ENCODE assay signal across 1 cellular context in the genomic region with DNA sequence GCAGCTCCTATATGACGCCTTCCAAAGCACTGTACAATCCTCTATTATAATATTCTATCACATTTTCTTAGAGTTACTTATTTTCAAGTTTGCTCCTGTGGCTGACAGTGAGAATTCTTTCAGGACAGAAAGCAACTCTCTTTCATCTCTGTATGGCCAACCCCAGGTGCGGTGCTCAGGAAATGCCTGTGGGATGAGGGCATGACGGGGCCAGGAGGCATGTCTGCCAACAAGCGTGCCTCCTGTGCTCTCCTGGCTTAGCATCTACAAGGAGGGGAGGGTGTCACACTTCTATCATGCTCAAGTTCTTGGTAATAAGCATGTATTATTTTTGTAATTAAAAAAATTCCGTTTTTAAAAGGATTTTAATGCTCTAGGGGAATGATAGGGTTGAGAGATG.
TF ChIP-seq lines count a peak whose summit lies in the region.

No MANE protein-coding gene starts in this region.

TF ChIP-seq in GM23338, 12 proteins besides CTCF, POLR2A, EP300 and RAD21:
- TF ChIP-seq, protein P1, sequence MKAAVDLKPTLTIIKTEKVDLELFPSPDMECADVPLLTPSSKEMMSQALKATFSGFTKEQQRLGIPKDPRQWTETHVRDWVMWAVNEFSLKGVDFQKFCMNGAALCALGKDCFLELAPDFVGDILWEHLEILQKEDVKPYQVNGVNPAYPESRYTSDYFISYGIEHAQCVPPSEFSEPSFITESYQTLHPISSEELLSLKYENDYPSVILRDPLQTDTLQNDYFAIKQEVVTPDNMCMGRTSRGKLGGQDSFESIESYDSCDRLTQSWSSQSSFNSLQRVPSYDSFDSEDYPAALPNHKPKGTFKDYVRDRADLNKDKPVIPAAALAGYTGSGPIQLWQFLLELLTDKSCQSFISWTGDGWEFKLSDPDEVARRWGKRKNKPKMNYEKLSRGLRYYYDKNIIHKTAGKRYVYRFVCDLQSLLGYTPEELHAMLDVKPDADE (IDR thresholded peaks at IDR 0.05), result no peak
- no peak for TF ChIP-seq EZH2phosphoT487 (IDR thresholded peaks at IDR 0.05; ENCODE audit: unreplicated experiment)
- TF ChIP-seq ZNF331 (CRISPR knock-in tag; IDR thresholded peaks at IDR 0.05; ENCODE audit: low read depth), result no peak
- TF ChIP-seq CREB1 (CRISPR knock-in tag; IDR thresholded peaks at IDR 0.05; ENCODE audit: low read depth), result no peak
- no peak for TF ChIP-seq ZNF114 (CRISPR knock-in tag; IDR thresholded peaks at IDR 0.05)
- TF ChIP-seq JUNB (IDR thresholded peaks at IDR 0.05; ENCODE audit: unreplicated experiment), result no peak
- no peak for TF ChIP-seq EZH2 (IDR thresholded peaks at IDR 0.05; ENCODE audit: low read depth, unreplicated experiment)
- no peak for TF ChIP-seq NANOG (IDR thresholded peaks at IDR 0.05; ENCODE audit: borderline replicate concordance)
- TF ChIP-seq STAT1 (IDR thresholded peaks at IDR 0.05; ENCODE audit: unreplicated experiment), result no peak
- TF ChIP-seq, protein P2, sequence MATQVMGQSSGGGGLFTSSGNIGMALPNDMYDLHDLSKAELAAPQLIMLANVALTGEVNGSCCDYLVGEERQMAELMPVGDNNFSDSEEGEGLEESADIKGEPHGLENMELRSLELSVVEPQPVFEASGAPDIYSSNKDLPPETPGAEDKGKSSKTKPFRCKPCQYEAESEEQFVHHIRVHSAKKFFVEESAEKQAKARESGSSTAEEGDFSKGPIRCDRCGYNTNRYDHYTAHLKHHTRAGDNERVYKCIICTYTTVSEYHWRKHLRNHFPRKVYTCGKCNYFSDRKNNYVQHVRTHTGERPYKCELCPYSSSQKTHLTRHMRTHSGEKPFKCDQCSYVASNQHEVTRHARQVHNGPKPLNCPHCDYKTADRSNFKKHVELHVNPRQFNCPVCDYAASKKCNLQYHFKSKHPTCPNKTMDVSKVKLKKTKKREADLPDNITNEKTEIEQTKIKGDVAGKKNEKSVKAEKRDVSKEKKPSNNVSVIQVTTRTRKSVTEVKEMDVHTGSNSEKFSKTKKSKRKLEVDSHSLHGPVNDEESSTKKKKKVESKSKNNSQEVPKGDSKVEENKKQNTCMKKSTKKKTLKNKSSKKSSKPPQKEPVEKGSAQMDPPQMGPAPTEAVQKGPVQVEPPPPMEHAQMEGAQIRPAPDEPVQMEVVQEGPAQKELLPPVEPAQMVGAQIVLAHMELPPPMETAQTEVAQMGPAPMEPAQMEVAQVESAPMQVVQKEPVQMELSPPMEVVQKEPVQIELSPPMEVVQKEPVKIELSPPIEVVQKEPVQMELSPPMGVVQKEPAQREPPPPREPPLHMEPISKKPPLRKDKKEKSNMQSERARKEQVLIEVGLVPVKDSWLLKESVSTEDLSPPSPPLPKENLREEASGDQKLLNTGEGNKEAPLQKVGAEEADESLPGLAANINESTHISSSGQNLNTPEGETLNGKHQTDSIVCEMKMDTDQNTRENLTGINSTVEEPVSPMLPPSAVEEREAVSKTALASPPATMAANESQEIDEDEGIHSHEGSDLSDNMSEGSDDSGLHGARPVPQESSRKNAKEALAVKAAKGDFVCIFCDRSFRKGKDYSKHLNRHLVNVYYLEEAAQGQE (IDR thresholded peaks at IDR 0.05; ENCODE audit: unreplicated experiment), result no peak
- no peak for TF ChIP-seq POLR2AphosphoS5 (IDR thresholded peaks at IDR 0.05; ENCODE audit: low read depth)
- TF ChIP-seq, protein P3, sequence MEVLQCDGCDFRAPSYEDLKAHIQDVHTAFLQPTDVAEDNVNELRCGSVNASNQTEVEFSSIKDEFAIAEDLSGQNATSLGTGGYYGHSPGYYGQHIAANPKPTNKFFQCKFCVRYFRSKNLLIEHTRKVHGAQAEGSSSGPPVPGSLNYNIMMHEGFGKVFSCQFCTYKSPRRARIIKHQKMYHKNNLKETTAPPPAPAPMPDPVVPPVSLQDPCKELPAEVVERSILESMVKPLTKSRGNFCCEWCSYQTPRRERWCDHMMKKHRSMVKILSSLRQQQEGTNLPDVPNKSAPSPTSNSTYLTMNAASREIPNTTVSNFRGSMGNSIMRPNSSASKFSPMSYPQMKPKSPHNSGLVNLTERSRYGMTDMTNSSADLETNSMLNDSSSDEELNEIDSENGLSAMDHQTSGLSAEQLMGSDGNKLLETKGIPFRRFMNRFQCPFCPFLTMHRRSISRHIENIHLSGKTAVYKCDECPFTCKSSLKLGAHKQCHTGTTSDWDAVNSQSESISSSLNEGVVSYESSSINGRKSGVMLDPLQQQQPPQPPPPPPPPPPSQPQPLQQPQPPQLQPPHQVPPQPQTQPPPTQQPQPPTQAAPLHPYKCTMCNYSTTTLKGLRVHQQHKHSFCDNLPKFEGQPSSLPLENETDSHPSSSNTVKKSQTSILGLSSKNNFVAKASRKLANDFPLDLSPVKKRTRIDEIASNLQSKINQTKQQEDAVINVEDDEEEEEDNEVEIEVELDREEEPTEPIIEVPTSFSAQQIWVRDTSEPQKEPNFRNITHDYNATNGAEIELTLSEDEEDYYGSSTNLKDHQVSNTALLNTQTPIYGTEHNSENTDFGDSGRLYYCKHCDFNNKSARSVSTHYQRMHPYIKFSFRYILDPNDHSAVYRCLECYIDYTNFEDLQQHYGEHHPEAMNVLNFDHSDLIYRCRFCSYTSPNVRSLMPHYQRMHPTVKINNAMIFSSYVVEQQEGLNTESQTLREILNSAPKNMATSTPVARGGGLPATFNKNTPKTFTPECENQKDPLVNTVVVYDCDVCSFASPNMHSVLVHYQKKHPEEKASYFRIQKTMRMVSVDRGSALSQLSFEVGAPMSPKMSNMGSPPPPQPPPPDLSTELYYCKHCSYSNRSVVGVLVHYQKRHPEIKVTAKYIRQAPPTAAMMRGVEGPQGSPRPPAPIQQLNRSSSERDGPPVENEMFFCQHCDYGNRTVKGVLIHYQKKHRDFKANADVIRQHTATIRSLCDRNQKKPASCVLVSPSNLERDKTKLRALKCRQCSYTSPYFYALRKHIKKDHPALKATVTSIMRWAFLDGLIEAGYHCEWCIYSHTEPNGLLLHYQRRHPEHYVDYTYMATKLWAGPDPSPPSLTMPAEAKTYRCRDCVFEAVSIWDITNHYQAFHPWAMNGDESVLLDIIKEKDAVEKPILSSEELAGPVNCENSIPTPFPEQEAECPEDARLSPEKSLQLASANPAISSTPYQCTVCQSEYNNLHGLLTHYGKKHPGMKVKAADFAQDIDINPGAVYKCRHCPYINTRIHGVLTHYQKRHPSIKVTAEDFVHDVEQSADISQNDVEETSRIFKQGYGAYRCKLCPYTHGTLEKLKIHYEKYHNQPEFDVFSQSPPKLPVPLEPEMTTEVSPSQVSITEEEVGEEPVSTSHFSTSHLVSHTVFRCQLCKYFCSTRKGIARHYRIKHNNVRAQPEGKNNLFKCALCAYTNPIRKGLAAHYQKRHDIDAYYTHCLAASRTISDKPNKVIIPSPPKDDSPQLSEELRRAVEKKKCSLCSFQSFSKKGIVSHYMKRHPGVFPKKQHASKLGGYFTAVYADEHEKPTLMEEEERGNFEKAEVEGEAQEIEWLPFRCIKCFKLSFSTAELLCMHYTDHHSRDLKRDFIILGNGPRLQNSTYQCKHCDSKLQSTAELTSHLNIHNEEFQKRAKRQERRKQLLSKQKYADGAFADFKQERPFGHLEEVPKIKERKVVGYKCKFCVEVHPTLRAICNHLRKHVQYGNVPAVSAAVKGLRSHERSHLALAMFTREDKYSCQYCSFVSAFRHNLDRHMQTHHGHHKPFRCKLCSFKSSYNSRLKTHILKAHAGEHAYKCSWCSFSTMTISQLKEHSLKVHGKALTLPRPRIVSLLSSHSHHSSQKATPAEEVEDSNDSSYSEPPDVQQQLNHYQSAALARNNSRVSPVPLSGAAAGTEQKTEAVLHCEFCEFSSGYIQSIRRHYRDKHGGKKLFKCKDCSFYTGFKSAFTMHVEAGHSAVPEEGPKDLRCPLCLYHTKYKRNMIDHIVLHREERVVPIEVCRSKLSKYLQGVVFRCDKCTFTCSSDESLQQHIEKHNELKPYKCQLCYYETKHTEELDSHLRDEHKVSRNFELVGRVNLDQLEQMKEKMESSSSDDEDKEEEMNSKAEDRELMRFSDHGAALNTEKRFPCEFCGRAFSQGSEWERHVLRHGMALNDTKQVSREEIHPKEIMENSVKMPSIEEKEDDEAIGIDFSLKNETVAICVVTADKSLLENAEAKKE (CRISPR knock-in tag; IDR thresholded peaks at IDR 0.05), result no peak
